In genomic region chr14:52701223-52701622, GRCh38 we compare ENCODE assay signal across 13 cellular contexts. TPM values are rescaled to one million over a fixed set of nuclear protein-coding genes. Genes with fewer than 3 reads are reported as not detected.
DNase-seq lines count a peak whose midpoint lies in the region; ATAC-seq, FAIRE-seq and TF ChIP-seq lines count a peak whose summit lies in the region.
"Had no signal": no experiment of that assay in that cellular context is flagged by ENCODE, and none has a peak within 500 bp of the region (broad histone marks: within the 10 kb centered on the region; RNA-seq: fewer than 3 reads in every experiment).

No MANE protein-coding gene starts in this region.

- no peaks in the 10 kb centered on the region for H3K9me3 ChIP-seq in spleen

- H3K27me3 Mint-ChIP-seq in activated T-cell treated with anti-CD3 and anti-CD28 coated beads, Interleukin-2, amount 50 U/mL, for 24 hours: no peaks in the 10 kb centered on the region
- H3K27me3 Mint-ChIP-seq in activated naive CD4-positive, alpha-beta T cell treated with anti-CD3 and anti-CD28 coated beads for 36 hours (ENCODE audit: low read depth): no peaks in the 10 kb centered on the region
- H3K27me3 Mint-ChIP-seq: activated naive CD4-positive, alpha-beta T cell treated with anti-CD3 and anti-CD28 coated beads, Interleukin-2, amount 50 U/mL, for 24 hours had no signal

- TF ChIP-seq CTCF in VCaP (conservative IDR thresholded peaks at IDR 0.05) (no peak), spleen (IDR thresholded peaks at IDR 0.05 in 8 of 11, conservative IDR thresholded peaks at IDR 0.05 in 3 of 11) (no peak)

- no peak overlapping the region for H3K4me3 Mint-ChIP-seq in activated T-cell treated with anti-CD3 and anti-CD28 coated beads, Interleukin-2, amount 50 U/mL, for 24 hours
- H3K4me3 Mint-ChIP-seq in activated naive CD4-positive, alpha-beta T cell treated with anti-CD3 and anti-CD28 coated beads for 36 hours: no peak overlapping the region
- H3K4me3 Mint-ChIP-seq: activated naive CD4-positive, alpha-beta T cell treated with anti-CD3 and anti-CD28 coated beads, Interleukin-2, amount 50 U/mL, for 24 hours had no signal

- CTCF ChIA-PET in activated naive CD4-positive, alpha-beta T cell treated with anti-CD3 and anti-CD28 coated beads for 36 hours (lab: Charles Lee): no interaction called here

- peaks cover 12% of the 10 kb centered on the region for H3K4me1 Mint-ChIP-seq in activated T-cell treated with anti-CD3 and anti-CD28 coated beads, Interleukin-2, amount 50 U/mL, for 24 hours (ENCODE audit: low read depth)
- peaks cover 11% of the 10 kb centered on the region for H3K4me1 Mint-ChIP-seq in activated naive CD4-positive, alpha-beta T cell treated with anti-CD3 and anti-CD28 coated beads for 36 hours (ENCODE audit: low read depth)

- no peaks in the 10 kb centered on the region for H3K27me3 ChIP-seq in spleen (replicated peaks in 1 of 7)

- DNase-seq in HTR-8/SVneo (ENCODE audit: insufficient read length, low spot score) (no peak), iris pigment epithelial cell (ENCODE audit: low read depth) (peak; percentile 21), spleen (no peak)
- DNase-seq in activated T-cell treated with anti-CD3 and anti-CD28 coated beads, Interleukin-2, amount 50 U/mL, for 24 hours: no peak
- no peak for DNase-seq in activated naive CD4-positive, alpha-beta T cell treated with anti-CD3 and anti-CD28 coated beads for 36 hours
- DNase-seq: activated CD8-positive, alpha-beta memory T cell treated with anti-CD3 and anti-CD28 coated beads for 24 hours; cortex of kidney; stimulated activated CD4-positive, alpha-beta T cell treated with anti-CD3 and anti-CD28 coated beads, Interleukin-2, amount 100 ng/mL, for 24 hours; stimulated activated naive CD4-positive, alpha-beta T cell treated with Interleukin-2 at 50 U/mL for 16 hours; T-helper 9 cell had no signal

- no peaks in the 10 kb centered on the region for H3K36me3 ChIP-seq in spleen

- no peaks in the 10 kb centered on the region for H3K36me3 Mint-ChIP-seq in activated T-cell treated with anti-CD3 and anti-CD28 coated beads, Interleukin-2, amount 50 U/mL, for 24 hours (ENCODE audit: low read depth)
- H3K36me3 Mint-ChIP-seq in activated naive CD4-positive, alpha-beta T cell treated with anti-CD3 and anti-CD28 coated beads for 36 hours (ENCODE audit: low read depth): no peaks in the 10 kb centered on the region
- H3K36me3 Mint-ChIP-seq: activated naive CD4-positive, alpha-beta T cell treated with anti-CD3 and anti-CD28 coated beads, Interleukin-2, amount 50 U/mL, for 24 hours had no signal

- TF ChIP-seq POLR2A in spleen (IDR thresholded peaks at IDR 0.05): no peak

- no peak overlapping the region for H3K27ac Mint-ChIP-seq in activated T-cell treated with anti-CD3 and anti-CD28 coated beads, Interleukin-2, amount 50 U/mL, for 24 hours
- H3K27ac Mint-ChIP-seq in activated naive CD4-positive, alpha-beta T cell treated with anti-CD3 and anti-CD28 coated beads for 36 hours: no peak overlapping the region
- H3K27ac Mint-ChIP-seq: activated naive CD4-positive, alpha-beta T cell treated with anti-CD3 and anti-CD28 coated beads, Interleukin-2, amount 50 U/mL, for 24 hours had no signal

- H3K4me3 ChIP-seq in spleen: no peak overlapping the region

- no peak for ATAC-seq in HG02938 (IDR thresholded peaks at IDR 0.05; ENCODE audit: unreplicated experiment)

- FAIRE-seq in HTR-8/SVneo (lab: Jason Lieb, UNC): peak; percentile 64

- 68 to 81% (median 78%) methylated on average over 3 of the region's 3 CpGs for WGBS in spleen, 5 donors

- intact Hi-C loops in spleen (cut with DNase I; ENCODE audit: low total_unique reads): no loop called here
- intact Hi-C loops in activated naive CD4-positive, alpha-beta T cell treated with anti-CD3 and anti-CD28 coated beads for 36 hours (cut with micrococcal nuclease): no loop called here

- peaks cover 0 to 33% (median 5%) of the 10 kb centered on the region in 6 donors for H3K4me1 ChIP-seq in spleen

- H3K27ac ChIP-seq in VCaP: peak overlapping the region; percentile 92
- peak overlapping the region in 7 of 8 donors; percentile 26 to 62 (median 48) for H3K27ac ChIP-seq in spleen

- H3K9me3 Mint-ChIP-seq in activated T-cell treated with anti-CD3 and anti-CD28 coated beads, Interleukin-2, amount 50 U/mL, for 24 hours: no peaks in the 10 kb centered on the region
- H3K9me3 Mint-ChIP-seq in activated naive CD4-positive, alpha-beta T cell treated with anti-CD3 and anti-CD28 coated beads for 36 hours: no peaks in the 10 kb centered on the region
- H3K9me3 Mint-ChIP-seq: activated naive CD4-positive, alpha-beta T cell treated with anti-CD3 and anti-CD28 coated beads, Interleukin-2, amount 50 U/mL, for 24 hours had no signal

RNA-seq across cellular contexts. Expression of gene PSMC6, which starts 5.8 kb away (rescaled TPM):
- 10 to 100 TPM; 64.7 to 95.7 (median 82.0) TPM for total RNA-seq in spleen
- polyA plus RNA-seq in spleen: 10 to 100 TPM; 73.4 to 98.9 (median 83.9) TPM
- 100 to 1,000 TPM; 103 to 114 TPM for total RNA-seq in activated naive CD4-positive, alpha-beta T cell treated with anti-CD3 and anti-CD28 coated beads for 36 hours

RNA-seq across cellular contexts. Expression of gene ERO1A, which starts 5.9 kb away (rescaled TPM):
- total RNA-seq in spleen: 10 to 100 TPM; 42.1 to 79.7 (median 46.5) TPM
- polyA plus RNA-seq in spleen: 10 to 100 TPM in 1 of 3 donors, 1 to 10 TPM in 2; 8.5 to 10.6 (median 8.7) TPM
- 10 to 100 TPM; 87.4 to 90.4 TPM for total RNA-seq in activated naive CD4-positive, alpha-beta T cell treated with anti-CD3 and anti-CD28 coated beads for 36 hours

RNA-seq across cellular contexts. Expression of gene STYX, which starts 28.7 kb away (rescaled TPM):
- 10 to 100 TPM; 15.2 to 23.1 (median 17.8) TPM for total RNA-seq in spleen
- 10 to 100 TPM in 1 of 3 donors, 1 to 10 TPM in 2; 6.6 to 10.2 (median 6.9) TPM for polyA plus RNA-seq in spleen
- total RNA-seq in activated naive CD4-positive, alpha-beta T cell treated with anti-CD3 and anti-CD28 coated beads for 36 hours: 10 to 100 TPM; 13.3 to 14.1 TPM
